ENCODE assay signal across 14 cellular contexts in the genomic region with DNA sequence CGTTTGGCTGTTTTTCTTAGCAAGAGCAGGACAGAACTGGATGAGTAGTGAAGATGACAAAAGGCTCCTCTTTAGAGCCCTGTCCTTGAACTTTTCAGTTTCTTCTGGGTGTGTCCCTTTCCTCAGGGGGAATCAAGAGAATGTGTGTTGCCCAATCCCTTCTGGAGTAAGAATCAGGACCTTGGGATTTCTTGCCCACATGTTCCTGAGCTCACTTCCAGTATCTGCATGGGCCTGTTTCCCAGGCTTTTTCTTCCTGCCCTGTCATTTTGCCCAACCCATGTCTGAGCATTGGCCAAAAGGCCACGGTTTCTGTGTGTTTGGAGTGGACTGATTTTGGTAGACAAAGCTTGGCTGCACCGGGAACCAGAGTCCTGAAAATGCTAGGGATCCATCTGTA.
DNase-seq lines count a peak whose midpoint lies in the region; ATAC-seq and TF ChIP-seq lines count a peak whose summit lies in the region.
"Had no signal": no experiment of that assay in that cellular context is flagged by ENCODE, and none has a peak within 500 bp of the region (broad histone marks: within the 10 kb centered on the region; RNA-seq: fewer than 3 reads in every experiment).

No MANE protein-coding gene starts in this region.

- no peak overlapping the region for H3K4me3 Mint-ChIP-seq in T-cell
- H3K4me3 Mint-ChIP-seq: activated CD4-positive, alpha-beta T cell treated with anti-CD3 and anti-CD28 coated beads, Interleukin-2, amount 10 ng/mL, durations not matched to agents 7 days and 5 days; naive B cell had no signal

- H3K9me3 Mint-ChIP-seq in T-cell: no peaks in the 10 kb centered on the region
- H3K9me3 Mint-ChIP-seq: activated CD4-positive, alpha-beta T cell treated with anti-CD3 and anti-CD28 coated beads, Interleukin-2, amount 10 ng/mL, durations not matched to agents 7 days and 5 days; naive B cell had no signal

- TF ChIP-seq CTCF in AG09309 (IDR thresholded peaks at IDR 0.05; ENCODE audit: control insufficient read depth, insufficient read depth, low read depth, low read length, missing control alignments): no peak
- TF ChIP-seq CTCF in astrocyte of the spinal cord (IDR thresholded peaks at IDR 0.05; ENCODE audit: low read depth, low read length): no peak

- H3K27me3 Mint-ChIP-seq in T-cell: peaks cover 0 to 9% of the 10 kb centered on the region in 2 donors
- H3K27me3 Mint-ChIP-seq: activated CD4-positive, alpha-beta T cell treated with anti-CD3 and anti-CD28 coated beads, Interleukin-2, amount 10 ng/mL, durations not matched to agents 7 days and 5 days; naive B cell had no signal

- POLR2A ChIA-PET in T-cell (lab: Charles Lee): no interaction called here

- H3K36me3 Mint-ChIP-seq in T-cell: no peaks in the 10 kb centered on the region
- H3K36me3 Mint-ChIP-seq: naive B cell had no signal

- intact Hi-C loops in Right ventricle myocardium superior (cut with DNase I) (no loop called here), posterior vena cava (cut with DNase I) (no loop called here)

- in situ Hi-C loops in astrocyte of the spinal cord (cut with HindIII; ENCODE audit: low sequenced_read_pairs): no loop called here

- no peaks in the 10 kb centered on the region for H3K4me1 Mint-ChIP-seq in T-cell
- H3K4me1 Mint-ChIP-seq: activated CD4-positive, alpha-beta T cell treated with anti-CD3 and anti-CD28 coated beads, Interleukin-2, amount 10 ng/mL, durations not matched to agents 7 days and 5 days; naive B cell had no signal

- no peak overlapping the region for H3K27ac Mint-ChIP-seq in T-cell
- H3K27ac Mint-ChIP-seq: activated CD4-positive, alpha-beta T cell treated with anti-CD3 and anti-CD28 coated beads, Interleukin-2, amount 10 ng/mL, durations not matched to agents 7 days and 5 days; naive B cell had no signal

- H3K4me3 ChIP-seq in AG09309 (ENCODE audit: control insufficient read depth, low read depth, low read length) (no peak overlapping the region), astrocyte of the spinal cord (ENCODE audit: low read depth, low read length) (no peak overlapping the region)

- ATAC-seq in Right ventricle myocardium superior (ENCODE audit: poor library complexity) (peak; percentile 88), T-cell (replicated peaks in 1 of 4) (no peak), HG03432 (IDR thresholded peaks at IDR 0.05; ENCODE audit: unreplicated experiment) (no peak)

- CTCF ChIA-PET in T-cell (lab: Charles Lee): no interaction called here

- DNase-seq in AG09309 (ENCODE audit: low read depth) (peak; percentile 93), astrocyte of the spinal cord (ENCODE audit: low read depth, low spot score) (peak; percentile 15), Right ventricle myocardium superior (peak; percentile 65), posterior vena cava (ENCODE audit: low spot score) (peak; percentile 87), T-cell (no peak), NCI-H2029 (lab: John Stamatoyannopoulos, UW) (no peak)
- no peak for DNase-seq in stimulated activated CD4-positive, alpha-beta T cell treated with anti-CD3 and anti-CD28 coated beads, Interleukin-15, amount 100 ng/mL, for 24 hours
- DNase-seq: ACHN; activated CD4-positive, alpha-beta T cell treated with anti-CD3 and anti-CD28 coated beads, Interleukin-2, amount 10 ng/mL, durations not matched to agents 7 days and 5 days; activated naive CD4-positive, alpha-beta T cell; naive B cell; NCI-H1105; stimulated activated naive CD4-positive, alpha-beta T cell treated with Interleukin-2 at 50 U/mL for 16 hours had no signal

Comparison
In these comparisons a context has a peak if more than half of its experiments do, and no peak if none do; other contexts are left out.
1. DNase-seq: peak in AG09309 (single experiment), astrocyte of the spinal cord (single experiment), Right ventricle myocardium superior (single experiment) and posterior vena cava (single experiment); none in stimulated activated CD4-positive, alpha-beta T cell treated with anti-CD3 and anti-CD28 coated beads, Interleukin-15, amount 100 ng/mL, for 24 hours (single experiment), T-cell (0 of 34) and NCI-H2029 (single experiment).